In genomic region chr11:20066783-20067156, GRCh38 we compare ENCODE assay signal across 1 cellular context.
TF ChIP-seq lines count a peak whose summit lies in the region.

No MANE protein-coding gene starts in this region.

TF ChIP-seq in WTC11, 78 proteins besides CTCF, POLR2A, EP300 and RAD21 (continued from another document):
- no peak for TF ChIP-seq ETV6 (CRISPR knock-in tag; IDR thresholded peaks at IDR 0.05)
